ENCODE assay signal across 9 cellular contexts in genomic region chr1:7046314-7046713, GRCh38.
DNase-seq lines count a peak whose midpoint lies in the region; ATAC-seq and TF ChIP-seq lines count a peak whose summit lies in the region.
"Had no signal": no experiment of that assay in that cellular context is flagged by ENCODE, and none has a peak within 500 bp of the region (broad histone marks: within the 10 kb centered on the region; RNA-seq: fewer than 3 reads in every experiment).

No MANE protein-coding gene starts in this region.

- DNase-seq in COR-L47 (lab: John Stamatoyannopoulos, UW) (peak; percentile 34), KBM-7 (peak; percentile 6), cardiac fibroblast (ENCODE audit: low read depth in 2 of 2) (peak; percentile 39 to 66), mesothelial cell of epicardium (ENCODE audit: low spot score in 2 of 2, unreplicated experiment in 2 of 2) (peak; percentile 45 to 74), NCI-H1105 (lab: John Stamatoyannopoulos, UW) (no peak)
- DNase-seq: SIG-M5 had no signal

- ATAC-seq in HG02840 (IDR thresholded peaks at IDR 0.05; ENCODE audit: low FRiP score, unreplicated experiment) (no peak), GM21528 (IDR thresholded peaks at IDR 0.05; ENCODE audit: low FRiP score, unreplicated experiment) (no peak), HG03280 (IDR thresholded peaks at IDR 0.05; ENCODE audit: unreplicated experiment) (no peak)

- TF ChIP-seq CTCF in cardiac fibroblast (IDR thresholded peaks at IDR 0.05; ENCODE audit: low read depth, low read length) = no peak
- no peak for TF ChIP-seq CTCF in mesothelial cell of epicardium (IDR thresholded peaks at IDR 0.05; ENCODE audit: unreplicated experiment)

- no peak overlapping the region for H3K27ac Mint-ChIP-seq in mesothelial cell of epicardium

- no peaks in the 10 kb centered on the region for H3K36me3 Mint-ChIP-seq in mesothelial cell of epicardium

- no peaks in the 10 kb centered on the region for H3K9me3 Mint-ChIP-seq in mesothelial cell of epicardium

- peaks cover 56% of the 10 kb centered on the region for H3K27me3 Mint-ChIP-seq in mesothelial cell of epicardium (ENCODE audit: low read depth)

- no peaks in the 10 kb centered on the region for H3K4me1 Mint-ChIP-seq in mesothelial cell of epicardium

- no peak overlapping the region for H3K4me3 ChIP-seq in cardiac fibroblast (replicated peaks in 1 of 2; ENCODE audit: low read depth in 2 of 2, low read length in 2 of 2)

- in situ Hi-C loops in KBM-7 (cut with MboI; ENCODE audit: low pct_unique_long_range_greater_than_20kb, low sequenced_read_pairs) = no loop called here

- no peak overlapping the region for H3K4me3 Mint-ChIP-seq in mesothelial cell of epicardium
